9 cellular contexts compared by ENCODE assay signal in the genomic region with DNA sequence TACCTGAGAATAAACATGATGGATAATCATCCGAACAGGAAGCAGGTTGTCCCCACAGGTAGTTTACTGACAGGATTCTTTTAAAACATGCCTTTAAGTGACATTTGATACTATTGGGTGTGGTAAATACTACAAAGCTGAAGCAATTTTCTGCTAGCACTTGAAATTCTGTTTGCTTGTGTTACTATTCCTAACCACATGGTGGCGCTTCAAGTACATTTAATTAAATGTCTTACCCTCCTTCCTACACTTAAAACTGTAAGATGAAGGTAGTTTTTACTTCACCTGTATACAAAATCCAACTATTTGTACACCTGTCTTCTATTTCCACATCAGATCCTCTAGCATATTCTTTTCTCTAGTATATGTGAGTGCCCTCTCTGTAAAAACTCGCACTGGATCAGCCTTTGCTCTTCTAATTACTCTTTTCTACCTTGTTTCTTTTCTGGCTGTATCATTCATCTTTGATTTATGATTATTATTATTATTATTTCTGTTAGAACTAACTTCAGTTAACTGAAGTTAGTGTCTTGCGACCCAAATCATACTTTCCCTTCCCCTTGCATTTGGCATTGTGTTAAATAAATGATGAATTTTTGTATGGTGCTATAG. TPM values are rescaled to one million over a fixed set of nuclear protein-coding genes. Genes with fewer than 3 reads are reported as not detected.
A peak's percentile ranks its signal among the peaks of the same experiment; 100 is the strongest.
DNase-seq lines count a peak whose midpoint lies in the region; ATAC-seq and TF ChIP-seq lines count a peak whose summit lies in the region.
"Had no signal": no experiment of that assay in that cellular context is flagged by ENCODE, and none has a peak within 500 bp of the region (broad histone marks: within the 10 kb centered on the region; RNA-seq: fewer than 3 reads in every experiment).

No MANE protein-coding gene starts in this region.

- no peak overlapping the region for H3K27ac ChIP-seq in HL-60 (replicated peaks)
- no peak overlapping the region for H3K27ac ChIP-seq in RWPE1
- H3K27ac ChIP-seq in epithelial cell of prostate, result peak overlapping the region; percentile 43
- H3K27ac ChIP-seq in osteoblast (ENCODE audit: low read depth, low read length), result no peak overlapping the region

- H3K4me3 ChIP-seq in HL-60 (replicated peaks; ENCODE audit: insufficient read depth, low read length), result no peak overlapping the region
- H3K4me3 ChIP-seq in osteoblast (ENCODE audit: insufficient read depth, low read length), result no peak overlapping the region

- TF ChIP-seq CTCF in HL-60 (IDR thresholded peaks at IDR 0.05; ENCODE audit: insufficient read depth, low read length) (peak; percentile 10), RWPE1 (conservative IDR thresholded peaks at IDR 0.05; ENCODE audit: low read depth) (peak; percentile 77), osteoblast (IDR thresholded peaks at IDR 0.05; ENCODE audit: extremely low read depth, low read depth, low read length) (peak; percentile 68)

- H3K36me3 ChIP-seq in osteoblast (ENCODE audit: insufficient read depth, low read length), result peaks cover 29% of the 10 kb centered on the region

- ATAC-seq in GM18907 (IDR thresholded peaks at IDR 0.05; ENCODE audit: unreplicated experiment), result no peak
- ATAC-seq: activated naive CD4-positive, alpha-beta T cell treated with anti-CD3 and anti-CD28 coated beads, Interleukin-2, amount 50 U/mL, for 72 hours had no signal

- H2AFZ ChIP-seq in osteoblast (ENCODE audit: low read length), result no peak overlapping the region

- H3K79me2 ChIP-seq in osteoblast (ENCODE audit: insufficient read depth, low read length), result no peaks in the 10 kb centered on the region

- no peaks in the 10 kb centered on the region for H4K20me1 ChIP-seq in osteoblast (ENCODE audit: insufficient read depth, low read length)

- H3K4me2 ChIP-seq in osteoblast (ENCODE audit: insufficient read depth, low read length), result no peak overlapping the region

- POLR2A ChIA-PET in RWPE1 (lab: Yijun Ruan, JAX; ENCODE audit: low non-redundant PET), result no interaction called here

- no peaks in the 10 kb centered on the region for H3K9me3 ChIP-seq in osteoblast (ENCODE audit: low read depth, low read length)

- H3K4me1 ChIP-seq in osteoblast (ENCODE audit: insufficient read depth, low read length), result no peaks in the 10 kb centered on the region

- H3K27me3 ChIP-seq in HL-60 (ENCODE audit: insufficient read depth, poor library complexity, severe bottlenecking), result no peaks in the 10 kb centered on the region
- no peaks in the 10 kb centered on the region for H3K27me3 ChIP-seq in osteoblast (ENCODE audit: insufficient read depth, low read length)

- peak; percentile 15 for DNase-seq in NCI-H2107 treated with DMSO at 0.1 percent for 48 hours (lab: John Stamatoyannopoulos, UW; ENCODE audit: unreplicated experiment)
- no peak for DNase-seq in NCI-H2107 (lab: John Stamatoyannopoulos, UW)
- no peak for DNase-seq in HL-60 (ENCODE audit: low read depth in 1 of 2, low spot score in 1 of 2)
- DNase-seq in RWPE1 (ENCODE audit: low spot score), result peak; percentile 32
- DNase-seq in epithelial cell of prostate (ENCODE audit: low read depth, low spot score), result no peak
- DNase-seq in osteoblast (ENCODE audit: insufficient read length, low spot score, missing footprints), result no peak
- no peak for DNase-seq in HK-2 (ENCODE audit: unreplicated experiment)

- CTCF ChIA-PET in RWPE1 (lab: Yijun Ruan, JAX), result interaction anchor here (0.7 to 1.2 kb wide), 5 partner anchors 10 to 336 kb away, joined by 3 to 6 read pairs (median 4); a partner anchor contains a TSS

RNA-seq across cellular contexts. Expression of a gene that starts 18.4 kb away (rescaled TPM):
- 98.1 and 100 TPM in 2 replicates for total RNA-seq in osteoblast

RNA-seq across cellular contexts. Expression of a gene that starts 30.8 kb away (rescaled TPM):
- 1.4 and 2.7 TPM in 2 replicates for total RNA-seq in osteoblast

Comparison
In these comparisons a context has a peak if more than half of its experiments do, and no peak if none do; other contexts are left out.
1. DNase-seq: peak in NCI-H2107 treated with DMSO at 0.1 percent for 48 hours (single experiment) and RWPE1 (single experiment); none in NCI-H2107 (single experiment), HL-60 (0 of 2), epithelial cell of prostate (single experiment), osteoblast (single experiment) and HK-2 (single experiment).
2. CTCF ChIP-seq: peak in every context shown above with its lines; median percentile 77 in RWPE1; 68 in osteoblast; 10 in HL-60.